8 cellular contexts compared by ENCODE assay signal in the genomic region with DNA sequence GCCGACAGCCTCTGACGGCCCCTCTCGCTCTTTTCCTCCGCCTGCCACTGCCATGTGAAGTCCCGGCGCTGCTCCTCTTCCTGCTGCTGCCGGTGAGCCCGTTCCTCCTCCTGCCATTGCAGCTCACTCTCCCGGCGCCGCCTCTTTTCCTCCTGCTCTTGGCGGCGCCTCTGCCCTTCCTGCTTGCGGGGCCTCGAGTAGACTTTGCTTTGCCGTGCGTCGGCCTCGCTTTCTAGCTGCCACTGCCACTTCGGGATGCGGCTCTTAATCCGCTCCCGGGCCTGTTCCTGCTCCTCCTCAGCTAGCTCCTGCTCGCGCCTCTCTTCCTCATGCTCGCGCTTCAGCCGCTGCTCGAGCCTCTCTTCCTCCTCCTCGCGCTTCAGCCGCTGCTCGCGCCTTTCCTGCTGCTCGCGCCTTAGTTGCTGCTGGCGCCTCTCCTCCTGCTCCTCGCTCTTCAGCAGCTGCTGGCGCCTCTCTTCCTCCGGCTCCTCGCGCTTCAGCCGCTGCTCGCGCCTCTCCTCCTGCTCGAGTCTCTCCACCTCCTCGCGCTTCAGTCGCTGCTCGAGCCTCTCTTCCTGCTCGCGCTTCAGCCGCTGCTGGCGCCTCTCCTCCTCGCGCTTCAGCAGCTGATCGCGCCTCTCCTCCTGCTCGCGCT. TPM values are rescaled to one million over a fixed set of nuclear protein-coding genes. Genes with fewer than 3 reads are reported as not detected.
DNase-seq lines count a peak whose midpoint lies in the region; ATAC-seq, FAIRE-seq and TF ChIP-seq lines count a peak whose summit lies in the region.

No MANE protein-coding gene starts in this region.

- no peak for TF ChIP-seq POLR2A in H1 (IDR thresholded peaks at IDR 0.05; ENCODE audit: control extremely low read depth in 1 of 2, low read depth in 2 of 2, low read length in 2 of 2)

- intact Hi-C loops in upper lobe of right lung (cut with DNase I) = no loop called here

- ATAC-seq in SK-N-SH treated with all-trans-retinoic acid at 6 μM for 48 hours (peak; percentile 75), upper lobe of right lung (peak; percentile 47), HG03432 (IDR thresholded peaks at IDR 0.05; ENCODE audit: unreplicated experiment) (no peak), GM19351 (IDR thresholded peaks at IDR 0.05; ENCODE audit: unreplicated experiment) (no peak)

- no peak for TF ChIP-seq EP300 in H1 (IDR thresholded peaks at IDR 0.05; ENCODE audit: borderline replicate concordance in 1 of 2, low read depth in 2 of 2, low read length in 2 of 2)

- H3K14ac ChIP-seq in H1 (ENCODE audit: insufficient read length) = no peak overlapping the region

- H3K79me1 ChIP-seq in H1 (ENCODE audit: low read depth, low read length) = no peaks in the 10 kb centered on the region

- no peaks in the 10 kb centered on the region for H3K9me3 ChIP-seq in HEK293 (ENCODE audit: control insufficient read depth, insufficient read depth, low read depth, low read length)
- H3K9me3 ChIP-seq in H1 (ENCODE audit: insufficient read depth in 2 of 2, low read depth in 1 of 2, low read length in 1 of 2) = peaks cover 0 to 52% of the 10 kb centered on the region in 2 experiments; a peak in 2 of 4 replicates
- H3K9me3 ChIP-seq in mucosa of stomach (ENCODE audit: control insufficient read depth, low read length) = no peaks in the 10 kb centered on the region
- peaks cover 6% of the 10 kb centered on the region for H3K9me3 ChIP-seq in upper lobe of right lung

- no peak overlapping the region for H3K23ac ChIP-seq in H1 (ENCODE audit: insufficient read length)

- CTCF ChIA-PET in HEK293 (lab: Yijun Ruan, JAX) = interaction anchor here (0.6 to 9.4 kb wide), 8 partner anchors 10 to 412 kb away, joined by 3 to 66 read pairs (median 4); no protein-coding TSS in a partner anchor
- CTCF ChIA-PET in H1 (lab: Charles Lee; ENCODE audit: partially characterized antibody) = interaction anchor here (0.7 to 2.4 kb wide), 6 partner anchors 48 to 349 kb away, joined by 3 to 10 read pairs (median 3); no protein-coding TSS in a partner anchor

- H2AK5ac ChIP-seq in H1 (ENCODE audit: low read depth, low read length) = no peak overlapping the region

- POLR2A ChIA-PET in HEK293 (lab: Yijun Ruan, JAX) = interaction anchor here (0.5 to 2.5 kb wide), 3 partner anchors 57 to 114 kb away, joined by 4 to 8 read pairs (median 5); partner anchors contain the start of gene S100A11
- POLR2A ChIA-PET in H1 (lab: Charles Lee; ENCODE audit: partially characterized antibody) = interaction anchor here (0.6 to 1.0 kb wide), 3 partner anchors 72 to 178 kb away, joined by 3 to 4 read pairs (median 3); partner anchors contain the start of gene S100A11

- peak overlapping the region; percentile 92; the same call in 1 of the 2 replicates for H2BK15ac ChIP-seq in H1 (ENCODE audit: low read length)

- TF ChIP-seq RAD21 in H1 (IDR thresholded peaks at IDR 0.05 in 1 of 2, conservative IDR thresholded peaks at IDR 0.05 in 1 of 2; ENCODE audit: low read depth in 2 of 2, low read length in 2 of 2) = no peak

- peak overlapping the region; percentile 78; the same call in 1 of the 2 replicates for H3K18ac ChIP-seq in H1 (ENCODE audit: extremely low read depth, low read length)

- peak overlapping the region; percentile 51 to 91 for H3K4me2 ChIP-seq in H1 (ENCODE audit: insufficient read depth in 1 of 2, low read depth in 2 of 2, low read length in 2 of 2)

- no peak overlapping the region for H4K91ac ChIP-seq in H1 (replicated peaks; ENCODE audit: insufficient read length, low read length)

- H3K4me3 ChIP-seq in HEK293 (ENCODE audit: low read depth, low read length) = peak overlapping the region; percentile 39
- peak overlapping the region; percentile 0 to 40 (median 18); a peak in 6 of 8 replicates for H3K4me3 ChIP-seq in H1 (ENCODE audit: extremely low read depth in 1 of 4, insufficient read depth in 2 of 4, low read depth in 3 of 4, low read length in 4 of 4)
- peak overlapping the region; percentile 31 for H3K4me3 ChIP-seq in mucosa of stomach (ENCODE audit: low read length)
- peak overlapping the region; percentile 55 for H3K4me3 ChIP-seq in upper lobe of right lung

- H3K36me3 ChIP-seq in HEK293 (ENCODE audit: control insufficient read depth in 2 of 2, insufficient read depth in 1 of 2, low read length in 2 of 2) (no peaks in the 10 kb centered on the region), H1 (ENCODE audit: control insufficient read depth in 2 of 4, insufficient read depth in 4 of 4, low read length in 3 of 4) (peaks cover 0 to 2% (median 0%) of the 10 kb centered on the region in 4 experiments; a peak in 1 of 8 replicates), mucosa of stomach (ENCODE audit: control insufficient read depth, insufficient read depth, low read length) (no peaks in the 10 kb centered on the region), upper lobe of right lung (no peaks in the 10 kb centered on the region)

- DNase-seq in CD1c-positive myeloid dendritic cell (ENCODE audit: extremely low spot score) (peak; percentile 35), H1 (ENCODE audit: low read depth in 1 of 2, low spot score in 2 of 2) (peak in 1 of 2 experiments; percentile 67), upper lobe of right lung (peak; percentile 67)

- H4K20me1 ChIP-seq in H1 (replicated peaks in 1 of 2; ENCODE audit: control insufficient read depth in 1 of 2, insufficient read depth in 2 of 2, low read length in 2 of 2) = peaks cover 0 to 3% of the 10 kb centered on the region in 2 experiments

- H3K9ac ChIP-seq in H1 (replicated peaks in 1 of 4; ENCODE audit: extremely low read depth in 1 of 4, low read depth in 3 of 4, low read length in 3 of 4) (no peak overlapping the region), mucosa of stomach (ENCODE audit: low read length) (no peak overlapping the region)

- no peak overlapping the region for H4K5ac ChIP-seq in H1 (ENCODE audit: insufficient read length, low read depth, low read length)

- H3K23me2 ChIP-seq in H1 (ENCODE audit: low read depth, low read length) = peaks cover 25% of the 10 kb centered on the region; the same call in 1 of the 2 replicates

- H3K79me2 ChIP-seq in H1 (ENCODE audit: control insufficient read depth in 1 of 2, insufficient read depth in 2 of 2, low read length in 2 of 2) = no peaks in the 10 kb centered on the region

- FAIRE-seq in H1 (lab: Jason Lieb, UNC) = no peak

- peak; percentile 1; the same call in 1 of the 2 replicates for TF ChIP-seq CTCF in HEK293 (tag by site-specific recombination; IDR thresholded peaks at IDR 0.05)
- TF ChIP-seq CTCF in H1 (IDR thresholded peaks at IDR 0.05; ENCODE audit: control extremely low read depth in 1 of 3, insufficient read depth in 1 of 3, low read depth in 1 of 3, low read length in 3 of 3) = no peak
- no peak for TF ChIP-seq CTCF in upper lobe of right lung (IDR thresholded peaks at IDR 0.05)

- H3K27me3 ChIP-seq in H1 (replicated peaks in 1 of 4; ENCODE audit: control insufficient read depth in 3 of 4, extremely low read depth in 1 of 4, insufficient read depth in 3 of 4, low read length in 3 of 4) = peaks cover 54 to 83% (median 79%) of the 10 kb centered on the region in 4 experiments
- H3K27me3 ChIP-seq in mucosa of stomach (ENCODE audit: control insufficient read depth, insufficient read depth, low read length) = peaks cover 95% of the 10 kb centered on the region
- H3K27me3 ChIP-seq in upper lobe of right lung = peaks cover 92% of the 10 kb centered on the region

- peak overlapping the region; percentile 87; the same call in 1 of the 2 replicates for H2AFZ ChIP-seq in H1 (ENCODE audit: low read length)

- no peak overlapping the region for H2BK120ac ChIP-seq in H1 (replicated peaks; ENCODE audit: low read depth, low read length)

- H3K56ac ChIP-seq in H1 (replicated peaks; ENCODE audit: insufficient read length, low read depth, low read length) = no peak overlapping the region

- peak overlapping the region; percentile 82 for H4K8ac ChIP-seq in H1 (ENCODE audit: extremely low read depth, insufficient read depth, low read length)

- H3K4ac ChIP-seq in H1 (replicated peaks; ENCODE audit: insufficient read length, low read depth, low read length) = no peak overlapping the region

- peak overlapping the region; percentile 98; the same call in 1 of the 2 replicates for H2BK12ac ChIP-seq in H1 (ENCODE audit: low read depth, low read length)

- peak overlapping the region; percentile 17; the same call in 1 of the 2 replicates for H3K27ac ChIP-seq in HEK293 (ENCODE audit: extremely low read depth, low read depth, low read length)
- H3K27ac ChIP-seq in H1 (ENCODE audit: low read depth, low read length) = no peak overlapping the region
- no peak overlapping the region for H3K27ac ChIP-seq in upper lobe of right lung

- peak overlapping the region; percentile 60; the same call in 1 of the 2 replicates for H2BK5ac ChIP-seq in H1 (ENCODE audit: low read depth, low read length)

- H2BK20ac ChIP-seq in H1 (ENCODE audit: low read length) = 0 out of 2 replicates have a peak overlapping the region, but pooled peaks have one; percentile 61

- H3K4me1 ChIP-seq in HEK293 (ENCODE audit: control insufficient read depth, insufficient read depth, low read length) (peaks cover 4% of the 10 kb centered on the region; the same call in 1 of the 2 replicates), H1 (replicated peaks in 1 of 4; ENCODE audit: control insufficient read depth in 3 of 4, insufficient read depth in 4 of 4, low read length in 3 of 4) (peaks cover 0 to 11% (median 4%) of the 10 kb centered on the region in 4 experiments; a peak in 5 of 7 replicates), mucosa of stomach (ENCODE audit: control insufficient read depth, insufficient read depth, low read length) (peaks cover 45% of the 10 kb centered on the region), upper lobe of right lung (peaks cover 33% of the 10 kb centered on the region)

- 31% methylated on average over 37 of the region's 60 CpGs; no CpG with 5 or more reads in 1 of the 2 experiments for WGBS in H1 (ENCODE audit: extremely low coverage in 1 of 2, insufficient coverage in 1 of 2, insufficient read length in 1 of 2, insufficient replicate concordance in 2 of 2, low coverage in 1 of 2, low lambda C conversion rate in 2 of 2, missing lambda C conversion rate in 1 of 2), 2 experiments

RNA-seq across cellular contexts. Expression of gene TCHH, which starts 4.3 kb away (rescaled TPM):
- total RNA-seq in H1 (2021; fragmentation: NEBNext Ultra II Directional; extraction: Animal tissue kit (Norgen Biotek cat#: 25700)) = 0.06 and 0.07 TPM in 2 replicates
- 0.02 and 0.03 TPM in 2 replicates for polyA plus RNA-seq in H1 (2011; rRNA removed)
- not detected for polyA plus RNA-seq in H1 (2011; cell fraction: cytosol; rRNA removed)
- 0.06 TPM for polyA plus RNA-seq in H1 (2011; cell fraction: nucleus; rRNA removed)
- polyA plus RNA-seq in H1 (2012, experiment 1 of 2) = 0.04 to 0.17 TPM (median 0.10 TPM) in 4 replicates
- polyA plus RNA-seq in H1 (2012, experiment 2 of 2) = 0.01 TPM
- 0.10 TPM for polyA plus RNA-seq in H1 (2013, experiment 1 of 2)
- 0.07 TPM for polyA plus RNA-seq in H1 (2013, experiment 2 of 2)
- not detected in 2 replicates for polyA minus RNA-seq in H1 (2011; rRNA and poly(A)+ RNA removed)
- polyA minus RNA-seq in H1 (2011; cell fraction: cytosol; rRNA and poly(A)+ RNA removed) = not detected
- polyA minus RNA-seq in H1 (2011; cell fraction: nucleus; rRNA and poly(A)+ RNA removed) = not detected
- total RNA-seq in upper lobe of right lung = 0.20 TPM

RNA-seq across cellular contexts. Expression of gene TCHHL1, which starts 22.1 kb away (rescaled TPM):
- not detected in 2 replicates for total RNA-seq in H1 (2021; fragmentation: NEBNext Ultra II Directional; extraction: Animal tissue kit (Norgen Biotek cat#: 25700))
- polyA plus RNA-seq in H1 (2011; rRNA removed) = not detected in 2 replicates
- not detected for polyA plus RNA-seq in H1 (2011; cell fraction: cytosol; rRNA removed)
- not detected for polyA plus RNA-seq in H1 (2011; cell fraction: nucleus; rRNA removed)
- polyA plus RNA-seq in H1 (2012, experiment 1 of 2) = not detected in 4 replicates
- not detected for polyA plus RNA-seq in H1 (2012, experiment 2 of 2)
- polyA plus RNA-seq in H1 (2013, experiment 1 of 2) = not detected
- not detected for polyA plus RNA-seq in H1 (2013, experiment 2 of 2)
- not detected in 2 replicates for polyA minus RNA-seq in H1 (2011; rRNA and poly(A)+ RNA removed)
- not detected for polyA minus RNA-seq in H1 (2011; cell fraction: cytosol; rRNA and poly(A)+ RNA removed)
- not detected for polyA minus RNA-seq in H1 (2011; cell fraction: nucleus; rRNA and poly(A)+ RNA removed)
- total RNA-seq in upper lobe of right lung = not detected

RNA-seq across cellular contexts. Expression of gene RPTN, which starts 48.0 kb away (rescaled TPM):
- total RNA-seq in H1 (2021; fragmentation: NEBNext Ultra II Directional; extraction: Animal tissue kit (Norgen Biotek cat#: 25700)) = not detected in 2 replicates
- polyA plus RNA-seq in H1 (2011; rRNA removed) = not detected in 2 replicates
- not detected for polyA plus RNA-seq in H1 (2011; cell fraction: cytosol; rRNA removed)
- polyA plus RNA-seq in H1 (2011; cell fraction: nucleus; rRNA removed) = not detected
- not detected in 4 replicates for polyA plus RNA-seq in H1 (2012, experiment 1 of 2)
- not detected for polyA plus RNA-seq in H1 (2012, experiment 2 of 2)
- not detected for polyA plus RNA-seq in H1 (2013, experiment 1 of 2)
- polyA plus RNA-seq in H1 (2013, experiment 2 of 2) = not detected
- not detected in 2 replicates for polyA minus RNA-seq in H1 (2011; rRNA and poly(A)+ RNA removed)
- polyA minus RNA-seq in H1 (2011; cell fraction: cytosol; rRNA and poly(A)+ RNA removed) = not detected
- not detected for polyA minus RNA-seq in H1 (2011; cell fraction: nucleus; rRNA and poly(A)+ RNA removed)
- total RNA-seq in upper lobe of right lung = not detected

Comparison
In these comparisons a context has a peak if more than half of its experiments do, and no peak if none do; other contexts are left out.
1. ATAC-seq: peak in SK-N-SH treated with all-trans-retinoic acid at 6 μM for 48 hours (single experiment) and upper lobe of right lung (single experiment); none in HG03432 (single experiment) and GM19351 (single experiment).
2. Peak in every context shown above with its lines, with median percentiles within 50 percentile points of each other: H3K4me3 ChIP-seq.